ENCODE assay signal across 8 cellular contexts in the genomic region with DNA sequence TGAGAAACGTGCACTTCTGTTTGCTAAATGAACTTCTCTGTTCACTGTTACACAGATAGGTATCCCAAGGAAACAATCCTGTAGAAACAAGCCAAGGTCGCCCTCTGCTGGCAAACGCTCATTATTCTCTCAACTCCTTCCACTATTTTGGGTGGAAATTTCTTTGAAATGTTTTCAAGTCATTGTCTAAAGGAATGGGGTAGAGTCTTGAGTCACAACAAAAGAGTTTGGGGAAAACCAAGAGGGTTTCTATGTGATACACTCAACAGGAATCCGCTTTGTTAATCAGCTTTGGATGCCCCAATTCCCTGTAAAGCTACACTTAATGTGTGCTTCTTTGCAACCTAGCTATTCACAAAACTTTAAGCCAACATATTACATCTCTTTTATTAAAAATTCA. TPM values are rescaled to one million over a fixed set of nuclear protein-coding genes. Genes with fewer than 3 reads are reported as not detected.
DNase-seq lines count a peak whose midpoint lies in the region; ATAC-seq lines count a peak whose summit lies in the region.

No MANE protein-coding gene starts in this region.

- H3K9me3 Mint-ChIP-seq in activated CD4-positive, alpha-beta T cell treated with anti-CD3 and anti-CD28 coated beads, Interleukin-2, amount 10 ng/mL, durations not matched to agents 7 days and 5 days: no peaks in the 10 kb centered on the region

- peaks cover 10% of the 10 kb centered on the region for H3K4me1 Mint-ChIP-seq in activated CD4-positive, alpha-beta T cell treated with anti-CD3 and anti-CD28 coated beads, Interleukin-2, amount 10 ng/mL, durations not matched to agents 7 days and 5 days

- H3K27me3 Mint-ChIP-seq in activated CD4-positive, alpha-beta T cell treated with anti-CD3 and anti-CD28 coated beads, Interleukin-2, amount 10 ng/mL, durations not matched to agents 7 days and 5 days: peaks cover 27% of the 10 kb centered on the region

- ATAC-seq in GM19328 (IDR thresholded peaks at IDR 0.05; ENCODE audit: unreplicated experiment): no peak

- POLR2A ChIA-PET in activated CD4-positive, alpha-beta T cell treated with anti-CD3 and anti-CD28 coated beads, Interleukin-2, amount 10 ng/mL, durations not matched to agents 7 days and 5 days (lab: Charles Lee): no interaction called here

- no peaks in the 10 kb centered on the region for H3K36me3 Mint-ChIP-seq in activated CD4-positive, alpha-beta T cell treated with anti-CD3 and anti-CD28 coated beads, Interleukin-2, amount 10 ng/mL, durations not matched to agents 7 days and 5 days (ENCODE audit: low read depth)

- CTCF ChIA-PET in activated CD4-positive, alpha-beta T cell treated with anti-CD3 and anti-CD28 coated beads, Interleukin-2, amount 10 ng/mL, durations not matched to agents 7 days and 5 days (lab: Charles Lee): no interaction called here

- no peak overlapping the region for H3K27ac Mint-ChIP-seq in activated CD4-positive, alpha-beta T cell treated with anti-CD3 and anti-CD28 coated beads, Interleukin-2, amount 10 ng/mL, durations not matched to agents 7 days and 5 days

- DNase-seq in AML-193 (lab: John Stamatoyannopoulos, UW): peak; percentile 50 to 62
- DNase-seq in GOT3 (lab: John Stamatoyannopoulos, UW): peak; percentile 57
- peak; percentile 63 for DNase-seq in NCI-H345 treated with DMSO at 0.1 percent for 48 hours (lab: John Stamatoyannopoulos, UW; ENCODE audit: unreplicated experiment)
- DNase-seq in activated CD4-positive, alpha-beta T cell treated with anti-CD3 and anti-CD28 coated beads, Interleukin-2, amount 10 ng/mL, durations not matched to agents 7 days and 5 days: peak; percentile 80
- peak; percentile 46 to 63 for DNase-seq in dermis microvascular lymphatic vessel endothelial cell (ENCODE audit: low read depth in 2 of 2)
- peak; percentile 91 for DNase-seq in medulla oblongata (ENCODE audit: extremely low spot score)
- DNase-seq in stimulated activated CD8-positive, alpha-beta memory T cell treated with anti-CD3 and anti-CD28 coated beads, Interleukin-4, amount 100 ng/mL, for 1 hour (ENCODE audit: low read depth in 2 of 2, low spot score in 1 of 2): peak; percentile 28 to 51

- H3K4me3 Mint-ChIP-seq in activated CD4-positive, alpha-beta T cell treated with anti-CD3 and anti-CD28 coated beads, Interleukin-2, amount 10 ng/mL, durations not matched to agents 7 days and 5 days: no peak overlapping the region

RNA-seq across cellular contexts. Expression of gene RAE1, which starts 4.6 kb away (rescaled TPM):
- total RNA-seq in activated CD4-positive, alpha-beta T cell treated with anti-CD3 and anti-CD28 coated beads, Interleukin-2, amount 10 ng/mL, durations not matched to agents 7 days and 5 days: 10 to 100 TPM; 37.5 to 37.9 TPM
- total RNA-seq in dermis microvascular lymphatic vessel endothelial cell: 17.2 and 22.6 TPM in 2 replicates

RNA-seq across cellular contexts. Expression of gene SPO11, which starts 16.9 kb away (rescaled TPM):
- not detected for total RNA-seq in activated CD4-positive, alpha-beta T cell treated with anti-CD3 and anti-CD28 coated beads, Interleukin-2, amount 10 ng/mL, durations not matched to agents 7 days and 5 days
- total RNA-seq in dermis microvascular lymphatic vessel endothelial cell: not detected in 2 replicates

RNA-seq across cellular contexts. Expression of gene RBM38, which starts 44.7 kb away (rescaled TPM):
- 10 to 100 TPM; 97.3 to 98.8 TPM for total RNA-seq in activated CD4-positive, alpha-beta T cell treated with anti-CD3 and anti-CD28 coated beads, Interleukin-2, amount 10 ng/mL, durations not matched to agents 7 days and 5 days
- 13.9 and 16.7 TPM in 2 replicates for total RNA-seq in dermis microvascular lymphatic vessel endothelial cell

Comparison
In these comparisons a context has a peak if more than half of its experiments do, and no peak if none do; other contexts are left out.
1. DNase-seq: peak in every context shown above with its lines; median percentile 91 in medulla oblongata; 80 in activated CD4-positive, alpha-beta T cell treated with anti-CD3 and anti-CD28 coated beads, Interleukin-2, amount 10 ng/mL, durations not matched to agents 7 days and 5 days; 63 in NCI-H345 treated with DMSO at 0.1 percent for 48 hours; 57 in GOT3; 56 in AML-193; 54 in dermis microvascular lymphatic vessel endothelial cell; 40 in stimulated activated CD8-positive, alpha-beta memory T cell treated with anti-CD3 and anti-CD28 coated beads, Interleukin-4, amount 100 ng/mL, for 1 hour.